2 cellular contexts compared by ENCODE assay signal in the genomic region with DNA sequence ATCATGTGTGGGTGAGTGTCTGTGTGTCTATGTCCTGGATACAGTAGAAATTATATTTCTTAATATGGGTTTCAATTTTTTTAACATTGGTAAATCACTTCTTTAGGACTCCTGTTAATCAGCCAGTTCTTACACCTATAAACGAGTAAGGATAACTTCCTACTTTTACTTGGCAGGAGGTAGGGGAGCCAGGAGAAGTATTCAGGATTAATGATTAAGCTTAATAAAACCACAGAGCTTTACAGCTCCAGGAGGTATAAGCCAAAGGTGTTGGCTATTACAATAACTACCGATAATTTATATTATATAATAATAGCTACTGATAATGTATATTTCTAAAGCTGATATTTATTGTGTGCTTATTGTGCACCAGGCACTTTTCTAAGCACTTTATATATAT.
TF ChIP-seq lines count a peak whose summit lies in the region.

No MANE protein-coding gene starts in this region.

TF ChIP-seq in SK-N-SH, 30 proteins besides CTCF, POLR2A, EP300 and RAD21 (continued from another document):
- TF ChIP-seq, protein P1, sequence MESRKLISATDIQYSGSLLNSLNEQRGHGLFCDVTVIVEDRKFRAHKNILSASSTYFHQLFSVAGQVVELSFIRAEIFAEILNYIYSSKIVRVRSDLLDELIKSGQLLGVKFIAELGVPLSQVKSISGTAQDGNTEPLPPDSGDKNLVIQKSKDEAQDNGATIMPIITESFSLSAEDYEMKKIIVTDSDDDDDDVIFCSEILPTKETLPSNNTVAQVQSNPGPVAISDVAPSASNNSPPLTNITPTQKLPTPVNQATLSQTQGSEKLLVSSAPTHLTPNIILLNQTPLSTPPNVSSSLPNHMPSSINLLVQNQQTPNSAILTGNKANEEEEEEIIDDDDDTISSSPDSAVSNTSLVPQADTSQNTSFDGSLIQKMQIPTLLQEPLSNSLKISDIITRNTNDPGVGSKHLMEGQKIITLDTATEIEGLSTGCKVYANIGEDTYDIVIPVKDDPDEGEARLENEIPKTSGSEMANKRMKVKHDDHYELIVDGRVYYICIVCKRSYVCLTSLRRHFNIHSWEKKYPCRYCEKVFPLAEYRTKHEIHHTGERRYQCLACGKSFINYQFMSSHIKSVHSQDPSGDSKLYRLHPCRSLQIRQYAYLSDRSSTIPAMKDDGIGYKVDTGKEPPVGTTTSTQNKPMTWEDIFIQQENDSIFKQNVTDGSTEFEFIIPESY (IDR thresholded peaks at IDR 0.05; ENCODE audit: borderline replicate concordance, low read depth) = no peak
- TF ChIP-seq, protein P2, sequence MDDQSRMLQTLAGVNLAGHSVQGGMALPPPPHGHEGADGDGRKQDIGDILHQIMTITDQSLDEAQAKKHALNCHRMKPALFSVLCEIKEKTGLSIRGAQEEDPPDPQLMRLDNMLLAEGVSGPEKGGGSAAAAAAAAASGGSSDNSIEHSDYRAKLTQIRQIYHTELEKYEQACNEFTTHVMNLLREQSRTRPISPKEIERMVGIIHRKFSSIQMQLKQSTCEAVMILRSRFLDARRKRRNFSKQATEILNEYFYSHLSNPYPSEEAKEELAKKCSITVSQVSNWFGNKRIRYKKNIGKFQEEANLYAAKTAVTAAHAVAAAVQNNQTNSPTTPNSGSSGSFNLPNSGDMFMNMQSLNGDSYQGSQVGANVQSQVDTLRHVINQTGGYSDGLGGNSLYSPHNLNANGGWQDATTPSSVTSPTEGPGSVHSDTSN (IDR thresholded peaks at IDR 0.05) = no peak

TF ChIP-seq in SK-N-SH treated with all-trans-retinoic acid at 6 μM for 48 hours, 23 proteins besides CTCF, POLR2A, EP300 and RAD21 (continued from another document):
- TF ChIP-seq, protein P3, sequence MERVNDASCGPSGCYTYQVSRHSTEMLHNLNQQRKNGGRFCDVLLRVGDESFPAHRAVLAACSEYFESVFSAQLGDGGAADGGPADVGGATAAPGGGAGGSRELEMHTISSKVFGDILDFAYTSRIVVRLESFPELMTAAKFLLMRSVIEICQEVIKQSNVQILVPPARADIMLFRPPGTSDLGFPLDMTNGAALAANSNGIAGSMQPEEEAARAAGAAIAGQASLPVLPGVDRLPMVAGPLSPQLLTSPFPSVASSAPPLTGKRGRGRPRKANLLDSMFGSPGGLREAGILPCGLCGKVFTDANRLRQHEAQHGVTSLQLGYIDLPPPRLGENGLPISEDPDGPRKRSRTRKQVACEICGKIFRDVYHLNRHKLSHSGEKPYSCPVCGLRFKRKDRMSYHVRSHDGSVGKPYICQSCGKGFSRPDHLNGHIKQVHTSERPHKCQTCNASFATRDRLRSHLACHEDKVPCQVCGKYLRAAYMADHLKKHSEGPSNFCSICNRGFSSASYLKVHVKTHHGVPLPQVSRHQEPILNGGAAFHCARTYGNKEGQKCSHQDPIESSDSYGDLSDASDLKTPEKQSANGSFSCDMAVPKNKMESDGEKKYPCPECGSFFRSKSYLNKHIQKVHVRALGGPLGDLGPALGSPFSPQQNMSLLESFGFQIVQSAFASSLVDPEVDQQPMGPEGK (CRISPR knock-in tag; IDR thresholded peaks at IDR 0.05; ENCODE audit: borderline replicate concordance) = no peak
- TF ChIP-seq GLIS3 (CRISPR knock-in tag; IDR thresholded peaks at IDR 0.05) (no peak), ARNTL (CRISPR knock-in tag; IDR thresholded peaks at IDR 0.05; ENCODE audit: borderline replicate concordance, low read depth) (no peak), ZNF565 (CRISPR knock-in tag; conservative IDR thresholded peaks at IDR 0.05; ENCODE audit: low read depth) (no peak), PPARA (CRISPR knock-in tag; IDR thresholded peaks at IDR 0.05; ENCODE audit: borderline replicate concordance) (no peak), ZFP30 (CRISPR knock-in tag; IDR thresholded peaks at IDR 0.05) (no peak), CSDC2 (CRISPR knock-in tag; IDR thresholded peaks at IDR 0.05) (no peak), TOX (CRISPR knock-in tag; IDR thresholded peaks at IDR 0.05; ENCODE audit: borderline replicate concordance) (no peak)
- TF ChIP-seq, protein P4, sequence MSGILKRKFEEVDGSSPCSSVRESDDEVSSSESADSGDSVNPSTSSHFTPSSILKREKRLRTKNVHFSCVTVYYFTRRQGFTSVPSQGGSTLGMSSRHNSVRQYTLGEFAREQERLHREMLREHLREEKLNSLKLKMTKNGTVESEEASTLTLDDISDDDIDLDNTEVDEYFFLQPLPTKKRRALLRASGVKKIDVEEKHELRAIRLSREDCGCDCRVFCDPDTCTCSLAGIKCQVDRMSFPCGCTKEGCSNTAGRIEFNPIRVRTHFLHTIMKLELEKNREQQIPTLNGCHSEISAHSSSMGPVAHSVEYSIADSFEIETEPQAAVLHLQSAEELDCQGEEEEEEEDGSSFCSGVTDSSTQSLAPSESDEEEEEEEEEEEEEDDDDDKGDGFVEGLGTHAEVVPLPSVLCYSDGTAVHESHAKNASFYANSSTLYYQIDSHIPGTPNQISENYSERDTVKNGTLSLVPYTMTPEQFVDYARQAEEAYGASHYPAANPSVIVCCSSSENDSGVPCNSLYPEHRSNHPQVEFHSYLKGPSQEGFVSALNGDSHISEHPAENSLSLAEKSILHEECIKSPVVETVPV (CRISPR knock-in tag; IDR thresholded peaks at IDR 0.05) = no peak
